ENCODE assay signal across 8 cellular contexts in genomic region chrX:139203681-139204575, GRCh38.
A peak's percentile ranks its signal among the peaks of the same experiment; 100 is the strongest.
DNase-seq lines count a peak whose midpoint lies in the region; ATAC-seq and TF ChIP-seq lines count a peak whose summit lies in the region.

No MANE protein-coding gene starts in this region.

- CTCF ChIA-PET in activated CD4-positive, alpha-beta T cell treated with anti-CD3 and anti-CD28 coated beads for 36 hours (lab: Charles Lee): no interaction called here
- CTCF ChIA-PET in activated CD4-positive, alpha-beta T cell treated with anti-CD3 and anti-CD28 coated beads, Interleukin-2, amount 10 ng/mL, durations not matched to agents 7 days and 5 days (lab: Charles Lee): interaction anchor here (1.6 kb wide), 1 partner anchor 72 kb away, joined by 3 read pairs; no protein-coding TSS in a partner anchor

- peaks cover 2% of the 10 kb centered on the region for H3K4me1 Mint-ChIP-seq in activated CD4-positive, alpha-beta T cell treated with anti-CD3 and anti-CD28 coated beads for 36 hours
- H3K4me1 Mint-ChIP-seq in activated CD4-positive, alpha-beta T cell treated with anti-CD3 and anti-CD28 coated beads, Interleukin-2, amount 10 ng/mL, durations not matched to agents 7 days and 5 days: no peaks in the 10 kb centered on the region

- H3K9me3 ChIP-seq in ascending aorta (no peaks in the 10 kb centered on the region), stomach smooth muscle (ENCODE audit: control insufficient read depth in 2 of 2, low read length in 2 of 2) (peaks cover 0 to 4% of the 10 kb centered on the region in 2 donors)

- H3K4me1 ChIP-seq in ascending aorta (no peaks in the 10 kb centered on the region), stomach smooth muscle (ENCODE audit: control insufficient read depth, insufficient read depth, low read length) (peaks cover 6% of the 10 kb centered on the region)

- H3K4me3 Mint-ChIP-seq in activated CD4-positive, alpha-beta T cell treated with anti-CD3 and anti-CD28 coated beads for 36 hours: no peak overlapping the region
- H3K4me3 Mint-ChIP-seq in activated CD4-positive, alpha-beta T cell treated with anti-CD3 and anti-CD28 coated beads, Interleukin-2, amount 10 ng/mL, durations not matched to agents 7 days and 5 days: no peak overlapping the region

- H3K36me3 Mint-ChIP-seq in activated CD4-positive, alpha-beta T cell treated with anti-CD3 and anti-CD28 coated beads for 36 hours (ENCODE audit: low read depth): no peaks in the 10 kb centered on the region
- no peaks in the 10 kb centered on the region for H3K36me3 Mint-ChIP-seq in activated CD4-positive, alpha-beta T cell treated with anti-CD3 and anti-CD28 coated beads, Interleukin-2, amount 10 ng/mL, durations not matched to agents 7 days and 5 days (ENCODE audit: low read depth)
- no peaks in the 10 kb centered on the region for H3K36me3 Mint-ChIP-seq in activated naive CD4-positive, alpha-beta T cell treated with anti-CD3 and anti-CD28 coated beads, Interleukin-2, amount 50 U/mL, for 72 hours

- intact Hi-C loops in activated CD4-positive, alpha-beta T cell treated with anti-CD3 and anti-CD28 coated beads for 36 hours (cut with DNase I, micrococcal nuclease): no loop called here
- intact Hi-C loops in ascending aorta (cut with DNase I): no loop called here

- H3K27ac ChIP-seq in ascending aorta: no peak overlapping the region
- H3K27ac ChIP-seq in stomach smooth muscle (ENCODE audit: low read length): no peak overlapping the region

- POLR2A ChIA-PET in activated CD4-positive, alpha-beta T cell treated with anti-CD3 and anti-CD28 coated beads for 36 hours (lab: Charles Lee): no interaction called here
- POLR2A ChIA-PET in activated CD4-positive, alpha-beta T cell treated with anti-CD3 and anti-CD28 coated beads, Interleukin-2, amount 10 ng/mL, durations not matched to agents 7 days and 5 days (lab: Charles Lee): no interaction called here

- no peaks in the 10 kb centered on the region for H3K9me3 Mint-ChIP-seq in activated CD4-positive, alpha-beta T cell treated with anti-CD3 and anti-CD28 coated beads for 36 hours (ENCODE audit: low read depth)
- no peaks in the 10 kb centered on the region for H3K9me3 Mint-ChIP-seq in activated CD4-positive, alpha-beta T cell treated with anti-CD3 and anti-CD28 coated beads, Interleukin-2, amount 10 ng/mL, durations not matched to agents 7 days and 5 days
- no peaks in the 10 kb centered on the region for H3K9me3 Mint-ChIP-seq in activated naive CD4-positive, alpha-beta T cell treated with anti-CD3 and anti-CD28 coated beads, Interleukin-2, amount 50 U/mL, for 72 hours

- H3K27me3 Mint-ChIP-seq in activated CD4-positive, alpha-beta T cell treated with anti-CD3 and anti-CD28 coated beads for 36 hours: peaks cover 30% of the 10 kb centered on the region
- peaks cover 30% of the 10 kb centered on the region for H3K27me3 Mint-ChIP-seq in activated CD4-positive, alpha-beta T cell treated with anti-CD3 and anti-CD28 coated beads, Interleukin-2, amount 10 ng/mL, durations not matched to agents 7 days and 5 days

- H3K4me3 ChIP-seq in ascending aorta: peak overlapping the region; percentile 49 to 60
- H3K4me3 ChIP-seq in stomach smooth muscle (ENCODE audit: low read length in 2 of 2): peak overlapping the region; percentile 55 to 69

- no peak overlapping the region for H3K9ac ChIP-seq in stomach smooth muscle (ENCODE audit: low read length in 2 of 2)

- peak; percentile 16 for DNase-seq in activated CD4-positive, alpha-beta T cell treated with anti-CD3 and anti-CD28 coated beads for 36 hours
- DNase-seq in activated CD4-positive, alpha-beta T cell treated with anti-CD3 and anti-CD28 coated beads, Interleukin-2, amount 10 ng/mL, durations not matched to agents 7 days and 5 days: no peak
- DNase-seq in ascending aorta (ENCODE audit: low spot score in 2 of 2) (no peak), kidney tubule cell (ENCODE audit: low spot score) (peak; percentile 35), cerebellar cortex (ENCODE audit: low spot score) (no peak), NCI-H2107 (lab: John Stamatoyannopoulos, UW) (no peak)
- no peak for DNase-seq in activated naive CD4-positive, alpha-beta T cell treated with anti-CD3 and anti-CD28 coated beads, Interleukin-2, amount 50 U/mL, for 72 hours (ENCODE audit: low spot score in 2 of 2)

- H3K27ac Mint-ChIP-seq in activated CD4-positive, alpha-beta T cell treated with anti-CD3 and anti-CD28 coated beads for 36 hours: no peak overlapping the region
- H3K27ac Mint-ChIP-seq in activated CD4-positive, alpha-beta T cell treated with anti-CD3 and anti-CD28 coated beads, Interleukin-2, amount 10 ng/mL, durations not matched to agents 7 days and 5 days: no peak overlapping the region
- H3K27ac Mint-ChIP-seq in activated naive CD4-positive, alpha-beta T cell treated with anti-CD3 and anti-CD28 coated beads, Interleukin-2, amount 50 U/mL, for 72 hours: no peak overlapping the region

- no peak for TF ChIP-seq CTCF in ascending aorta (IDR thresholded peaks at IDR 0.05)

- no peaks in the 10 kb centered on the region for H3K36me3 ChIP-seq in ascending aorta
- no peaks in the 10 kb centered on the region for H3K36me3 ChIP-seq in stomach smooth muscle (ENCODE audit: control insufficient read depth in 2 of 2, insufficient read depth in 2 of 2, low read length in 2 of 2)

- peak; percentile 53 for ATAC-seq in activated CD4-positive, alpha-beta T cell treated with anti-CD3 and anti-CD28 coated beads for 36 hours
- no peak for ATAC-seq in activated naive CD4-positive, alpha-beta T cell treated with anti-CD3 and anti-CD28 coated beads, Interleukin-2, amount 50 U/mL, for 72 hours

- H3K27me3 ChIP-seq in ascending aorta: no peaks in the 10 kb centered on the region
- peaks cover 0 to 21% of the 10 kb centered on the region in 2 donors for H3K27me3 ChIP-seq in stomach smooth muscle (ENCODE audit: control insufficient read depth in 1 of 2, insufficient read depth in 2 of 2, low read length in 2 of 2)

Comparison
In these comparisons a context has a peak if more than half of its experiments do, and no peak if none do; other contexts are left out.
1. DNase-seq: peak in activated CD4-positive, alpha-beta T cell treated with anti-CD3 and anti-CD28 coated beads for 36 hours (single experiment) and kidney tubule cell (single experiment); none in activated CD4-positive, alpha-beta T cell treated with anti-CD3 and anti-CD28 coated beads, Interleukin-2, amount 10 ng/mL, durations not matched to agents 7 days and 5 days (single experiment), ascending aorta (0 of 2), cerebellar cortex (single experiment), NCI-H2107 (single experiment) and activated naive CD4-positive, alpha-beta T cell treated with anti-CD3 and anti-CD28 coated beads, Interleukin-2, amount 50 U/mL, for 72 hours (0 of 2).